ENCODE assay signal across 8 cellular contexts in the genomic region with DNA sequence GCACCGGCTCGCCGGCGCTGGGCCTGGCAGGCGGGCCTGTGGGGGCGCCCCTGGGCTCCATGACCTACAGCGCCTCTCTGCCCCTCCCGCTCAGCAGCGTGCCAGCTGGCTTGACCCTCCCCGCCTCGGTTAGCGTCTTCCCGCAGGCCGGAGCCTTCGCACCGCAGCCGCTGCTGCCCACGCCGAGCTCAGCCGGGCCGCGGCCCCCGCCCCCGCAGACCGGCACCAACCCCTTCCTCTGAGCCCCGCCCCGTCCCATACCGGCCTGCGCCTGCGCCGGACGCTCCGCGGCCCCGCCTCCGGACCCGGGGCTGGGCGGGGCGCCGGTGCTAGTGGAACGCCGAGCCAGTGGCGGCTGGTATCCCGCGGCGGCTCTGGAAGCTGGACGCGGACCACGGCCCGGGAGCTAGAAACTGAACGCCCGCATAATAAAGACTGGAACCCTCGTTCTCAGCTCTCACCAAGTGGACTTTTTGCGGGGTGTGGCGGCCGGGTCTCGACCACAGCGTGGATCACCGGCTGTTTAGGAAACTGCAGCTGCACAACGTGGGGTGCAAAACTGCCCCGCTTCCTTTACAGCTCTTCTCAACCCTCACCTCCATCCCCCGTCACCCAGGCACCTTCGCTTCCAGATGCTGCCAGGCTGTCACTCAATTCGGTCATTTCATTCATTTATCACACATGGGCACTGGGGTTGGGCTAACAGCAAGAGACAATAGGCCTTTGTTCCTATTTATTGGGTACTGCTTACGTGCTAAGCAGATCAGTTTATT. TPM values are rescaled to one million over a fixed set of nuclear protein-coding genes. Genes with fewer than 3 reads are reported as not detected.
DNase-seq lines count a peak whose midpoint lies in the region; ATAC-seq and TF ChIP-seq lines count a peak whose summit lies in the region.

No MANE protein-coding gene starts in this region.

- H3K4me1 Mint-ChIP-seq in activated CD4-positive, alpha-beta T cell treated with anti-CD3 and anti-CD28 coated beads, Interleukin-2, amount 10 ng/mL, durations not matched to agents 24 days and 14 days = peaks cover 16% of the 10 kb centered on the region

- H3K27ac Mint-ChIP-seq in activated CD4-positive, alpha-beta T cell treated with anti-CD3 and anti-CD28 coated beads, Interleukin-2, amount 10 ng/mL, durations not matched to agents 24 days and 14 days = peak overlapping the region; percentile 45

- H3K27me3 Mint-ChIP-seq in activated CD4-positive, alpha-beta T cell treated with anti-CD3 and anti-CD28 coated beads, Interleukin-2, amount 10 ng/mL, durations not matched to agents 24 days and 14 days = peaks cover 19% of the 10 kb centered on the region

- H3K4me3 Mint-ChIP-seq in activated CD4-positive, alpha-beta T cell treated with anti-CD3 and anti-CD28 coated beads, Interleukin-2, amount 10 ng/mL, durations not matched to agents 24 days and 14 days = peak overlapping the region; percentile 83

- H3K27ac ChIP-seq in left lung = peak overlapping the region; percentile 63 to 67

- H3K27me3 ChIP-seq in left lung = no peaks in the 10 kb centered on the region

- H3K36me3 Mint-ChIP-seq in activated CD4-positive, alpha-beta T cell treated with anti-CD3 and anti-CD28 coated beads, Interleukin-2, amount 10 ng/mL, durations not matched to agents 24 days and 14 days (ENCODE audit: low read depth) = no peaks in the 10 kb centered on the region

- no peaks in the 10 kb centered on the region for H3K9me3 ChIP-seq in left lung

- intact Hi-C loops in activated CD4-positive, alpha-beta T cell treated with anti-CD3 and anti-CD28 coated beads, Interleukin-2, amount 10 ng/mL, durations not matched to agents 24 days and 14 days (cut with micrococcal nuclease) = loop anchor here (1.0 to 10.0 kb wide), 3 partner anchors 31 to 413 kb away; no protein-coding TSS in a partner anchor
- intact Hi-C loops in left lung (cut with DNase I) = loop anchor here in 1 of 2 donors (10.0 kb wide), 1 partner anchor 413 kb away; no protein-coding TSS in a partner anchor

- peaks cover 13 to 29% of the 10 kb centered on the region in 2 donors for H3K4me1 ChIP-seq in left lung

- H3K4me3 ChIP-seq in AG10803 (ENCODE audit: low read length) (peak overlapping the region; percentile 65), left lung (peak overlapping the region; percentile 47 to 60)

- TF ChIP-seq CTCF in AG10803 (conservative IDR thresholded peaks at IDR 0.05; ENCODE audit: low read length) = peak; percentile 22
- TF ChIP-seq CTCF in left lung (IDR thresholded peaks at IDR 0.05) = peak in 1 of 2 donors; percentile 17

- no peaks in the 10 kb centered on the region for H3K9me3 Mint-ChIP-seq in activated CD4-positive, alpha-beta T cell treated with anti-CD3 and anti-CD28 coated beads, Interleukin-2, amount 10 ng/mL, durations not matched to agents 24 days and 14 days

- DNase-seq in AG10803 (ENCODE audit: low read depth) = peak; percentile 67
- DNase-seq in NCI-H446 (lab: John Stamatoyannopoulos, UW) = peak; percentile 45 to 87
- DNase-seq in activated CD4-positive, alpha-beta T cell treated with anti-CD3 and anti-CD28 coated beads, Interleukin-2, amount 10 ng/mL, durations not matched to agents 24 days and 14 days = peak; percentile 98
- peak; percentile 37 for DNase-seq in cortex of kidney (lab: John Stamatoyannopoulos, UW)
- DNase-seq in left lung = peak; percentile 92 to 99
- DNase-seq in stimulated activated CD4-positive, alpha-beta T cell treated with anti-CD3 and anti-CD28 coated beads, Interleukin-2, amount 100 ng/mL, for 4 hours (ENCODE audit: low read depth) = peak; percentile 76

- no peaks in the 10 kb centered on the region for H3K36me3 ChIP-seq in left lung

- ATAC-seq in GM18909 (IDR thresholded peaks at IDR 0.05; ENCODE audit: poor library complexity, unreplicated experiment) = peak; percentile 71
- peak; percentile 60 for ATAC-seq in HG03139 (IDR thresholded peaks at IDR 0.05; ENCODE audit: unreplicated experiment)
- peak; percentile 91 for ATAC-seq in left lung

RNA-seq across cellular contexts. Expression of a gene that starts 4.9 kb away (rescaled TPM):
- 21.6 and 22.4 TPM in 2 replicates for total RNA-seq in activated CD4-positive, alpha-beta T cell treated with anti-CD3 and anti-CD28 coated beads, Interleukin-2, amount 10 ng/mL, durations not matched to agents 24 days and 14 days
- 10 to 100 TPM; 37.6 to 57.2 TPM for total RNA-seq in left lung

RNA-seq across cellular contexts. Expression of a gene that starts 9.6 kb away (rescaled TPM):
- total RNA-seq in activated CD4-positive, alpha-beta T cell treated with anti-CD3 and anti-CD28 coated beads, Interleukin-2, amount 10 ng/mL, durations not matched to agents 24 days and 14 days = not detected in 2 replicates
- 1 to 10 TPM in 1 of 2 donors, under 1 TPM in 1; 0.55 to 6.4 TPM for total RNA-seq in left lung

RNA-seq across cellular contexts. Expression of a gene that starts 18.4 kb away (rescaled TPM):
- 0.07 TPM in 1 of 2 replicates, not detected in the other for total RNA-seq in activated CD4-positive, alpha-beta T cell treated with anti-CD3 and anti-CD28 coated beads, Interleukin-2, amount 10 ng/mL, durations not matched to agents 24 days and 14 days
- 1 to 10 TPM in 1 of 2 donors, under 1 TPM in 1; 0.50 to 4.3 TPM for total RNA-seq in left lung

RNA-seq across cellular contexts. Expression of a gene that starts 33.9 kb away (rescaled TPM):
- 3.5 TPM in 2 replicates for total RNA-seq in activated CD4-positive, alpha-beta T cell treated with anti-CD3 and anti-CD28 coated beads, Interleukin-2, amount 10 ng/mL, durations not matched to agents 24 days and 14 days
- 1 to 10 TPM; 1.4 to 2.7 TPM for total RNA-seq in left lung

Comparison
In these comparisons a context has a peak if more than half of its experiments do, and no peak if none do; other contexts are left out.
1. Peak in every context shown above with its lines: DNase-seq, ATAC-seq, H3K4me3 ChIP-seq and H3K27ac ChIP-seq.
2. DNase-seq: peak in every context shown above with its lines; median percentile 98 in activated CD4-positive, alpha-beta T cell treated with anti-CD3 and anti-CD28 coated beads, Interleukin-2, amount 10 ng/mL, durations not matched to agents 24 days and 14 days; 96 in left lung; 76 in stimulated activated CD4-positive, alpha-beta T cell treated with anti-CD3 and anti-CD28 coated beads, Interleukin-2, amount 100 ng/mL, for 4 hours; 67 in AG10803; 66 in NCI-H446; 37 in cortex of kidney.